8 cellular contexts compared by ENCODE assay signal in genomic region chr16:57084257-57084770, GRCh38. TPM values are rescaled to one million over a fixed set of nuclear protein-coding genes. Genes with fewer than 3 reads are reported as not detected.
DNase-seq lines count a peak whose midpoint lies in the region; TF ChIP-seq lines count a peak whose summit lies in the region.
"Had no signal": no experiment of that assay in that cellular context is flagged by ENCODE, and none has a peak within 500 bp of the region (broad histone marks: within the 10 kb centered on the region; RNA-seq: fewer than 3 reads in every experiment).

No MANE protein-coding gene starts in this region.

- no peaks in the 10 kb centered on the region for H3K27me3 ChIP-seq in HL-60 (ENCODE audit: insufficient read depth, poor library complexity, severe bottlenecking)
- H3K27me3 ChIP-seq in neutrophil: no peaks in the 10 kb centered on the region
- no peaks in the 10 kb centered on the region for H3K27me3 ChIP-seq in suprapubic skin

- TF ChIP-seq CTCF in GM12864 (IDR thresholded peaks at IDR 0.05; ENCODE audit: low read depth, low read length, missing control alignments) (peak; percentile 98), HL-60 (IDR thresholded peaks at IDR 0.05; ENCODE audit: insufficient read depth, low read length) (peak; percentile 98), fibroblast of villous mesenchyme (IDR thresholded peaks at IDR 0.05; ENCODE audit: insufficient read depth, low read depth, low read length) (peak; percentile 99), neutrophil (IDR thresholded peaks at IDR 0.05) (peak; percentile 97), suprapubic skin (IDR thresholded peaks at IDR 0.05) (peak; percentile 95 to 98)

- peak; percentile 48 for DNase-seq in GM12864 (ENCODE audit: low read depth)
- peak; percentile 79 to 87 for DNase-seq in HL-60 (ENCODE audit: low read depth in 1 of 2, low spot score in 1 of 2)
- peak; percentile 67 for DNase-seq in RPMI7951 (ENCODE audit: low read depth)
- peak; percentile 42 to 52 for DNase-seq in activated T-helper 1 cell treated with anti-CD3 and anti-CD28 coated beads, Interleukin-2, amount 50 U/mL, for 16 hours (ENCODE audit: low read depth in 1 of 2, low spot score in 1 of 2)
- DNase-seq in fibroblast of villous mesenchyme (ENCODE audit: low read depth): peak; percentile 70
- peak; percentile 85 to 88 for DNase-seq in suprapubic skin (ENCODE audit: low spot score in 2 of 2)

- H3K36me3 ChIP-seq in neutrophil (peaks cover 49% of the 10 kb centered on the region), suprapubic skin (peaks cover 13% of the 10 kb centered on the region)

- no peak overlapping the region for H3K4me3 ChIP-seq in GM12864 (ENCODE audit: low read depth, low read length)
- no peak overlapping the region for H3K4me3 ChIP-seq in HL-60 (replicated peaks; ENCODE audit: insufficient read depth, low read length)
- H3K4me3 ChIP-seq in fibroblast of villous mesenchyme (ENCODE audit: low read depth, low read length): no peak overlapping the region
- peak overlapping the region; percentile 7 to 30 for H3K4me3 ChIP-seq in neutrophil (ENCODE audit: low read depth in 1 of 2, low read length in 1 of 2)
- H3K4me3 ChIP-seq in suprapubic skin: no peak overlapping the region
- H3K4me3 ChIP-seq: skin epidermis had no signal

- TF ChIP-seq POLR2A in suprapubic skin (IDR thresholded peaks at IDR 0.05): no peak

- WGBS in suprapubic skin: 6% methylated on average over 8 of the region's 9 CpGs

- no peaks in the 10 kb centered on the region for H3K9me3 ChIP-seq in neutrophil
- no peaks in the 10 kb centered on the region for H3K9me3 ChIP-seq in suprapubic skin

- H3K4me1 ChIP-seq in neutrophil (ENCODE audit: control insufficient read depth in 1 of 2, insufficient read depth in 1 of 2, low read depth in 1 of 2, low read length in 1 of 2): peaks cover 25 to 27% of the 10 kb centered on the region in 2 experiments
- H3K4me1 ChIP-seq in suprapubic skin: peaks cover 6% of the 10 kb centered on the region

- H3K27ac ChIP-seq in HL-60 (replicated peaks) (peak overlapping the region; percentile 89), neutrophil (peak overlapping the region; percentile 79), suprapubic skin (no peak overlapping the region)

- TF ChIP-seq EP300 in suprapubic skin (IDR thresholded peaks at IDR 0.05): no peak

RNA-seq across cellular contexts. Expression of gene CPNE2, which starts 8.1 kb away (rescaled TPM):
- 61.8 and 93.1 TPM in 2 replicates for total RNA-seq in RPMI7951 (2014; rRNA removed; shearing (Covaris generic))
- 23.2 and 24.2 TPM in 2 replicates for total RNA-seq in fibroblast of villous mesenchyme
- total RNA-seq in suprapubic skin: 10 to 100 TPM; 12.7 to 23.1 (median 15.7) TPM

Comparison
In these comparisons a context has a peak if more than half of its experiments do, and no peak if none do; other contexts are left out.
1. H3K4me3 ChIP-seq: peak in neutrophil (2 of 2); none in GM12864 (single experiment), HL-60 (single experiment), fibroblast of villous mesenchyme (single experiment) and suprapubic skin (single experiment).
2. Peak in every context shown above with its lines, with median percentiles within 50 percentile points of each other: DNase-seq and CTCF ChIP-seq.